Comparison of ENCODE assay signal across 9 cellular contexts in genomic region chr9:86405926-86406325, GRCh38. TPM values are rescaled to one million over a fixed set of nuclear protein-coding genes. Genes with fewer than 3 reads are reported as not detected.
DNase-seq lines count a peak whose midpoint lies in the region; ATAC-seq and TF ChIP-seq lines count a peak whose summit lies in the region.
"Had no signal": no experiment of that assay in that cellular context is flagged by ENCODE, and none has a peak within 500 bp of the region (broad histone marks: within the 10 kb centered on the region; RNA-seq: fewer than 3 reads in every experiment).

No MANE protein-coding gene starts in this region.

- H3K9me3 ChIP-seq in right atrium auricular region = no peaks in the 10 kb centered on the region
- H3K9me3 ChIP-seq in body of pancreas = no peaks in the 10 kb centered on the region
- H3K9me3 ChIP-seq in vagina = no peaks in the 10 kb centered on the region

- WGBS in body of pancreas, 2 donors = 30 to 34% methylated on average over 4 of the region's 4 CpGs

- TF ChIP-seq CTCF in right atrium auricular region (IDR thresholded peaks at IDR 0.05) (no peak), body of pancreas (IDR thresholded peaks at IDR 0.05) (no peak), vagina (IDR thresholded peaks at IDR 0.05) (no peak)

- H3K4me1 ChIP-seq in right atrium auricular region (peaks cover 0 to 11% of the 10 kb centered on the region in 2 donors), body of pancreas (peaks cover 38% of the 10 kb centered on the region), vagina (no peaks in the 10 kb centered on the region)

- no peaks in the 10 kb centered on the region for H3K36me3 ChIP-seq in right atrium auricular region
- H3K36me3 ChIP-seq in body of pancreas (replicated peaks in 1 of 2; ENCODE audit: insufficient read depth in 1 of 2, low read depth in 2 of 2) = no peaks in the 10 kb centered on the region
- H3K36me3 ChIP-seq in vagina = no peaks in the 10 kb centered on the region

- ATAC-seq in Right ventricle myocardium inferior = peak; percentile 28
- ATAC-seq in body of pancreas = peak; percentile 25
- ATAC-seq in HG02759 (IDR thresholded peaks at IDR 0.05; ENCODE audit: unreplicated experiment) = no peak

- DNase-seq in Right ventricle myocardium inferior (ENCODE audit: missing footprints) (no peak), right atrium auricular region (ENCODE audit: low spot score) (no peak), body of pancreas (peak in 3 of 4 donors; percentile 21 to 56 (median 21)), medulla oblongata (ENCODE audit: extremely low spot score) (peak; percentile 22), vagina (ENCODE audit: extremely low spot score in 2 of 2) (no peak), GM19240 (ENCODE audit: insufficient read length, low spot score) (no peak), mesenteric fat pad (ENCODE audit: low spot score) (no peak)
- DNase-seq: right cardiac atrium had no signal

- TF ChIP-seq POLR2A in body of pancreas (IDR thresholded peaks at IDR 0.05) = no peak
- TF ChIP-seq POLR2A in vagina (IDR thresholded peaks at IDR 0.05) = no peak

- intact Hi-C loops in Right ventricle myocardium inferior (cut with DNase I) = no loop called here
- intact Hi-C loops in body of pancreas (cut with DNase I) = no loop called here
- intact Hi-C loops in vagina (cut with DNase I) = no loop called here

- H3K4me3 ChIP-seq in right atrium auricular region (no peak overlapping the region), body of pancreas (no peak overlapping the region), vagina (no peak overlapping the region)

- no peaks in the 10 kb centered on the region for H3K27me3 ChIP-seq in right atrium auricular region
- H3K27me3 ChIP-seq in body of pancreas = no peaks in the 10 kb centered on the region
- no peaks in the 10 kb centered on the region for H3K27me3 ChIP-seq in vagina

- H3K27ac ChIP-seq in right atrium auricular region = no peak overlapping the region
- H3K27ac ChIP-seq in body of pancreas = peak overlapping the region; percentile 65 to 80 (median 78)
- peak overlapping the region; percentile 47 for H3K27ac ChIP-seq in vagina

RNA-seq across cellular contexts. Expression of gene TUT7, which starts 51.7 kb away (rescaled TPM):
- total RNA-seq in Right ventricle myocardium inferior (11.8 TPM), right atrium auricular region (10 to 100 TPM; 16.3 to 20.2 TPM), body of pancreas (10 to 100 TPM; 24.4 to 60.3 TPM), vagina (72.4 TPM), mesenteric fat pad (30.2 TPM)

Comparison
In these comparisons a context has a peak if more than half of its experiments do, and no peak if none do; other contexts are left out.
1. DNase-seq: peak in body of pancreas (3 of 4) and medulla oblongata (single experiment); none in Right ventricle myocardium inferior (single experiment), right atrium auricular region (single experiment), vagina (0 of 2), GM19240 (single experiment) and mesenteric fat pad (single experiment).
2. H3K27ac ChIP-seq: peak in body of pancreas (4 of 4) and vagina (single experiment); none in right atrium auricular region (0 of 2).